Comparison of ENCODE assay signal across 2 cellular contexts in genomic region chr12:8827551-8828347, GRCh38.
TF ChIP-seq lines count a peak whose summit lies in the region.

No MANE protein-coding gene starts in this region.

TF ChIP-seq in GM23338, 12 proteins besides CTCF, POLR2A, EP300 and RAD21 (continued from another document):
- TF ChIP-seq ETS1 (IDR thresholded peaks at IDR 0.05) (no peak), CREB1 (CRISPR knock-in tag; IDR thresholded peaks at IDR 0.05; ENCODE audit: low read depth) (no peak), REST (IDR thresholded peaks at IDR 0.05; ENCODE audit: unreplicated experiment) (no peak), EZH2phosphoT487 (IDR thresholded peaks at IDR 0.05; ENCODE audit: unreplicated experiment) (no peak), EZH2 (IDR thresholded peaks at IDR 0.05; ENCODE audit: low read depth, unreplicated experiment) (no peak), ZNF331 (CRISPR knock-in tag; IDR thresholded peaks at IDR 0.05; ENCODE audit: low read depth) (no peak), NANOG (IDR thresholded peaks at IDR 0.05; ENCODE audit: borderline replicate concordance) (no peak), POLR2AphosphoS5 (IDR thresholded peaks at IDR 0.05; ENCODE audit: low read depth) (no peak)
- TF ChIP-seq, protein P1, sequence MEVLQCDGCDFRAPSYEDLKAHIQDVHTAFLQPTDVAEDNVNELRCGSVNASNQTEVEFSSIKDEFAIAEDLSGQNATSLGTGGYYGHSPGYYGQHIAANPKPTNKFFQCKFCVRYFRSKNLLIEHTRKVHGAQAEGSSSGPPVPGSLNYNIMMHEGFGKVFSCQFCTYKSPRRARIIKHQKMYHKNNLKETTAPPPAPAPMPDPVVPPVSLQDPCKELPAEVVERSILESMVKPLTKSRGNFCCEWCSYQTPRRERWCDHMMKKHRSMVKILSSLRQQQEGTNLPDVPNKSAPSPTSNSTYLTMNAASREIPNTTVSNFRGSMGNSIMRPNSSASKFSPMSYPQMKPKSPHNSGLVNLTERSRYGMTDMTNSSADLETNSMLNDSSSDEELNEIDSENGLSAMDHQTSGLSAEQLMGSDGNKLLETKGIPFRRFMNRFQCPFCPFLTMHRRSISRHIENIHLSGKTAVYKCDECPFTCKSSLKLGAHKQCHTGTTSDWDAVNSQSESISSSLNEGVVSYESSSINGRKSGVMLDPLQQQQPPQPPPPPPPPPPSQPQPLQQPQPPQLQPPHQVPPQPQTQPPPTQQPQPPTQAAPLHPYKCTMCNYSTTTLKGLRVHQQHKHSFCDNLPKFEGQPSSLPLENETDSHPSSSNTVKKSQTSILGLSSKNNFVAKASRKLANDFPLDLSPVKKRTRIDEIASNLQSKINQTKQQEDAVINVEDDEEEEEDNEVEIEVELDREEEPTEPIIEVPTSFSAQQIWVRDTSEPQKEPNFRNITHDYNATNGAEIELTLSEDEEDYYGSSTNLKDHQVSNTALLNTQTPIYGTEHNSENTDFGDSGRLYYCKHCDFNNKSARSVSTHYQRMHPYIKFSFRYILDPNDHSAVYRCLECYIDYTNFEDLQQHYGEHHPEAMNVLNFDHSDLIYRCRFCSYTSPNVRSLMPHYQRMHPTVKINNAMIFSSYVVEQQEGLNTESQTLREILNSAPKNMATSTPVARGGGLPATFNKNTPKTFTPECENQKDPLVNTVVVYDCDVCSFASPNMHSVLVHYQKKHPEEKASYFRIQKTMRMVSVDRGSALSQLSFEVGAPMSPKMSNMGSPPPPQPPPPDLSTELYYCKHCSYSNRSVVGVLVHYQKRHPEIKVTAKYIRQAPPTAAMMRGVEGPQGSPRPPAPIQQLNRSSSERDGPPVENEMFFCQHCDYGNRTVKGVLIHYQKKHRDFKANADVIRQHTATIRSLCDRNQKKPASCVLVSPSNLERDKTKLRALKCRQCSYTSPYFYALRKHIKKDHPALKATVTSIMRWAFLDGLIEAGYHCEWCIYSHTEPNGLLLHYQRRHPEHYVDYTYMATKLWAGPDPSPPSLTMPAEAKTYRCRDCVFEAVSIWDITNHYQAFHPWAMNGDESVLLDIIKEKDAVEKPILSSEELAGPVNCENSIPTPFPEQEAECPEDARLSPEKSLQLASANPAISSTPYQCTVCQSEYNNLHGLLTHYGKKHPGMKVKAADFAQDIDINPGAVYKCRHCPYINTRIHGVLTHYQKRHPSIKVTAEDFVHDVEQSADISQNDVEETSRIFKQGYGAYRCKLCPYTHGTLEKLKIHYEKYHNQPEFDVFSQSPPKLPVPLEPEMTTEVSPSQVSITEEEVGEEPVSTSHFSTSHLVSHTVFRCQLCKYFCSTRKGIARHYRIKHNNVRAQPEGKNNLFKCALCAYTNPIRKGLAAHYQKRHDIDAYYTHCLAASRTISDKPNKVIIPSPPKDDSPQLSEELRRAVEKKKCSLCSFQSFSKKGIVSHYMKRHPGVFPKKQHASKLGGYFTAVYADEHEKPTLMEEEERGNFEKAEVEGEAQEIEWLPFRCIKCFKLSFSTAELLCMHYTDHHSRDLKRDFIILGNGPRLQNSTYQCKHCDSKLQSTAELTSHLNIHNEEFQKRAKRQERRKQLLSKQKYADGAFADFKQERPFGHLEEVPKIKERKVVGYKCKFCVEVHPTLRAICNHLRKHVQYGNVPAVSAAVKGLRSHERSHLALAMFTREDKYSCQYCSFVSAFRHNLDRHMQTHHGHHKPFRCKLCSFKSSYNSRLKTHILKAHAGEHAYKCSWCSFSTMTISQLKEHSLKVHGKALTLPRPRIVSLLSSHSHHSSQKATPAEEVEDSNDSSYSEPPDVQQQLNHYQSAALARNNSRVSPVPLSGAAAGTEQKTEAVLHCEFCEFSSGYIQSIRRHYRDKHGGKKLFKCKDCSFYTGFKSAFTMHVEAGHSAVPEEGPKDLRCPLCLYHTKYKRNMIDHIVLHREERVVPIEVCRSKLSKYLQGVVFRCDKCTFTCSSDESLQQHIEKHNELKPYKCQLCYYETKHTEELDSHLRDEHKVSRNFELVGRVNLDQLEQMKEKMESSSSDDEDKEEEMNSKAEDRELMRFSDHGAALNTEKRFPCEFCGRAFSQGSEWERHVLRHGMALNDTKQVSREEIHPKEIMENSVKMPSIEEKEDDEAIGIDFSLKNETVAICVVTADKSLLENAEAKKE (CRISPR knock-in tag; IDR thresholded peaks at IDR 0.05) = no peak

TF ChIP-seq in K562, 482 proteins besides CTCF, POLR2A, EP300 and RAD21 (continued from another document):
- TF ChIP-seq KAT7 (CRISPR knock-in tag; IDR thresholded peaks at IDR 0.05; ENCODE audit: borderline replicate concordance) (no peak), PKNOX1 (IDR thresholded peaks at IDR 0.05) (no peak), MTA1 (IDR thresholded peaks at IDR 0.05; ENCODE audit: borderline replicate concordance) (no peak), PATZ1 (CRISPR knock-in tag; IDR thresholded peaks at IDR 0.05; ENCODE audit: borderline replicate concordance) (no peak), CBX8 (IDR thresholded peaks at IDR 0.05; ENCODE audit: borderline replicate concordance, extremely low read depth, low read depth, low read length, poor library complexity, severe bottlenecking) (no peak), LARP7 (IDR thresholded peaks at IDR 0.05) (no peak), ARHGAP35 (IDR thresholded peaks at IDR 0.05; ENCODE audit: partially characterized antibody) (no peak)
